ENCODE assay signal across 2 cellular contexts in the genomic region with DNA sequence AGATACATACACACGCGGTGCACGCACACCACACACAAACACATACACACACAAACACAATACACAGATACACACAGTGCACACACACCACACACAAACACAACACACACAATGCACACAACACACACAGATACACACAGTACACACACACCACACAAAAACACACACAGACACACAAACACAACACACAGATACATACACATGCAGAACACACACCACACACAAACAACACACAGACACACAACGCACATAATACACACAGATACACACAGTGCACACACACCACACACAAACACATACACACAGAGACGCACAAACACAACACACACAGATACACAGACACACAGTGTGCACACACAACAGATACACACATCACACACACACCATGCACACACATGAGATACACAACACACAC.
TF ChIP-seq lines count a peak whose summit lies in the region.

No MANE protein-coding gene starts in this region.

TF ChIP-seq in HEK293, 187 proteins besides CTCF, POLR2A, EP300 and RAD21 (continued from another document and continues in another):
- TF ChIP-seq, protein P1, sequence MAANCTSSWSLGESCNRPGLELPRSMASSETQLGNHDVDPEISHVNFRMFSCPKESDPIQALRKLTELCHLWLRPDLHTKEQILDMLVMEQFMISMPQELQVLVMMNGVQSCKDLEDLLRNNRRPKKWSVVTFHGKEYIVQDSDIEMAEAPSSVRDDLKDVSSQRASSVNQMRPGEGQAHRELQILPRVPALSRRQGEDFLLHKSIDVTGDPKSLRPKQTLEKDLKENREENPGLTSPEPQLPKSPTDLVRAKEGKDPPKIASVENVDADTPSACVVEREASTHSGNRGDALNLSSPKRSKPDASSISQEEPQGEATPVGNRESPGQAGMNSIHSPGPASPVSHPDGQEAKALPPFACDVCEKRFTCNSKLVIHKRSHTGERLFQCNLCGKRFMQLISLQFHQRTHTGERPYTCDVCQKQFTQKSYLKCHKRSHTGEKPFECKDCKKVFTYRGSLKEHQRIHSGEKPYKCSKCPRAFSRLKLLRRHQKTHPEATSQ (tag by site-specific recombination; IDR thresholded peaks at IDR 0.05): 0 out of 2 replicates have a peak, but pooled peaks have one; percentile 11
- TF ChIP-seq ZNF292 (tag by site-specific recombination; IDR thresholded peaks at IDR 0.05; ENCODE audit: borderline replicate concordance, low read depth) (no peak), ZNF146 (tag by site-specific recombination; IDR thresholded peaks at IDR 0.05) (peak; percentile 44), ZSCAN16 (tag by site-specific recombination; IDR thresholded peaks at IDR 0.05) (no peak), ZNF23 (tag by site-specific recombination; IDR thresholded peaks at IDR 0.05; ENCODE audit: borderline replicate concordance) (no peak), ZNF670 (tag by site-specific recombination; IDR thresholded peaks at IDR 0.05; ENCODE audit: low read depth) (peak; percentile 77; the same call in 1 of the 2 replicates), MEIS1 (CRISPR knock-in tag; IDR thresholded peaks at IDR 0.05; ENCODE audit: borderline replicate concordance) (no peak), SP7 (tag by site-specific recombination; IDR thresholded peaks at IDR 0.05) (no peak; the same call in 1 of the 2 replicates), ZNF274 (IDR thresholded peaks at IDR 0.05; ENCODE audit: low read length) (no peak), ZNF274 (tag by site-specific recombination; IDR thresholded peaks at IDR 0.05; ENCODE audit: borderline replicate concordance) (peak; percentile 57; the same call in 1 of the 2 replicates), ZNF654 (tag by site-specific recombination; IDR thresholded peaks at IDR 0.05; ENCODE audit: low read depth) (no peak), SALL2 (tag by site-specific recombination; IDR thresholded peaks at IDR 0.05; ENCODE audit: borderline replicate concordance) (peak; percentile 90; the same call in 1 of the 2 replicates), ZNF239 (tag by site-specific recombination; IDR thresholded peaks at IDR 0.05) (0 out of 2 replicates have a peak, but pooled peaks have one; percentile 23), ZNF155 (tag by site-specific recombination; IDR thresholded peaks at IDR 0.05) (no peak), YY1 (tag by site-specific recombination; IDR thresholded peaks at IDR 0.05) (no peak), ZNF830 (tag by site-specific recombination; IDR thresholded peaks at IDR 0.05; ENCODE audit: low read depth) (no peak), SCRT2 (tag by site-specific recombination; IDR thresholded peaks at IDR 0.05) (no peak), MZF1 (tag by site-specific recombination; IDR thresholded peaks at IDR 0.05; ENCODE audit: borderline replicate concordance) (no peak), ZNF404 (tag by site-specific recombination; IDR thresholded peaks at IDR 0.05) (no peak), ZNF701 (tag by site-specific recombination; IDR thresholded peaks at IDR 0.05) (no peak), ZNF174 (tag by site-specific recombination; IDR thresholded peaks at IDR 0.05) (no peak), ZBTB26 (tag by site-specific recombination; optimal IDR thresholded peaks at IDR 0.05) (no peak), ZNF473 (tag by site-specific recombination; IDR thresholded peaks at IDR 0.05) (peak; percentile 62; the same call in 1 of the 2 replicates), ZNF792 (tag by site-specific recombination; IDR thresholded peaks at IDR 0.05) (no peak), ZNF132 (tag by site-specific recombination; IDR thresholded peaks at IDR 0.05; ENCODE audit: borderline replicate concordance) (no peak), REPIN1 (tag by site-specific recombination; IDR thresholded peaks at IDR 0.05; ENCODE audit: low read depth) (no peak; the same call in 1 of the 2 replicates), KLF17 (tag by site-specific recombination; IDR thresholded peaks at IDR 0.05) (0 out of 2 replicates have a peak, but pooled peaks have one; percentile 19), ZBTB6 (tag by site-specific recombination; IDR thresholded peaks at IDR 0.05) (no peak; the same call in 1 of the 2 replicates)
- TF ChIP-seq, protein P2, sequence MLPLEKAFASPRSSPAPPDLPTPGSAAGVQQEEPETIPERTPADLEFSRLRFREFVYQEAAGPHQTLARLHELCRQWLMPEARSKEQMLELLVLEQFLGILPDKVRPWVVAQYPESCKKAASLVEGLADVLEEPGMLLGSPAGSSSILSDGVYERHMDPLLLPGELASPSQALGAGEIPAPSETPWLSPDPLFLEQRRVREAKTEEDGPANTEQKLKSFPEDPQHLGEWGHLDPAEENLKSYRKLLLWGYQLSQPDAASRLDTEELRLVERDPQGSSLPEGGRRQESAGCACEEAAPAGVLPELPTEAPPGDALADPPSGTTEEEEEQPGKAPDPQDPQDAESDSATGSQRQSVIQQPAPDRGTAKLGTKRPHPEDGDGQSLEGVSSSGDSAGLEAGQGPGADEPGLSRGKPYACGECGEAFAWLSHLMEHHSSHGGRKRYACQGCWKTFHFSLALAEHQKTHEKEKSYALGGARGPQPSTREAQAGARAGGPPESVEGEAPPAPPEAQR (tag by site-specific recombination; IDR thresholded peaks at IDR 0.05): no peak

TF ChIP-seq in K562, 482 proteins besides CTCF, POLR2A, EP300 and RAD21 (continued from another document and continues in another):
- TF ChIP-seq, protein P3, sequence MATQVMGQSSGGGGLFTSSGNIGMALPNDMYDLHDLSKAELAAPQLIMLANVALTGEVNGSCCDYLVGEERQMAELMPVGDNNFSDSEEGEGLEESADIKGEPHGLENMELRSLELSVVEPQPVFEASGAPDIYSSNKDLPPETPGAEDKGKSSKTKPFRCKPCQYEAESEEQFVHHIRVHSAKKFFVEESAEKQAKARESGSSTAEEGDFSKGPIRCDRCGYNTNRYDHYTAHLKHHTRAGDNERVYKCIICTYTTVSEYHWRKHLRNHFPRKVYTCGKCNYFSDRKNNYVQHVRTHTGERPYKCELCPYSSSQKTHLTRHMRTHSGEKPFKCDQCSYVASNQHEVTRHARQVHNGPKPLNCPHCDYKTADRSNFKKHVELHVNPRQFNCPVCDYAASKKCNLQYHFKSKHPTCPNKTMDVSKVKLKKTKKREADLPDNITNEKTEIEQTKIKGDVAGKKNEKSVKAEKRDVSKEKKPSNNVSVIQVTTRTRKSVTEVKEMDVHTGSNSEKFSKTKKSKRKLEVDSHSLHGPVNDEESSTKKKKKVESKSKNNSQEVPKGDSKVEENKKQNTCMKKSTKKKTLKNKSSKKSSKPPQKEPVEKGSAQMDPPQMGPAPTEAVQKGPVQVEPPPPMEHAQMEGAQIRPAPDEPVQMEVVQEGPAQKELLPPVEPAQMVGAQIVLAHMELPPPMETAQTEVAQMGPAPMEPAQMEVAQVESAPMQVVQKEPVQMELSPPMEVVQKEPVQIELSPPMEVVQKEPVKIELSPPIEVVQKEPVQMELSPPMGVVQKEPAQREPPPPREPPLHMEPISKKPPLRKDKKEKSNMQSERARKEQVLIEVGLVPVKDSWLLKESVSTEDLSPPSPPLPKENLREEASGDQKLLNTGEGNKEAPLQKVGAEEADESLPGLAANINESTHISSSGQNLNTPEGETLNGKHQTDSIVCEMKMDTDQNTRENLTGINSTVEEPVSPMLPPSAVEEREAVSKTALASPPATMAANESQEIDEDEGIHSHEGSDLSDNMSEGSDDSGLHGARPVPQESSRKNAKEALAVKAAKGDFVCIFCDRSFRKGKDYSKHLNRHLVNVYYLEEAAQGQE (CRISPR knock-in tag; IDR thresholded peaks at IDR 0.05; ENCODE audit: low read depth): no peak
- no peak for TF ChIP-seq SIRT6 (IDR thresholded peaks at IDR 0.05; ENCODE audit: low read depth, low read length)
- TF ChIP-seq, protein P4, sequence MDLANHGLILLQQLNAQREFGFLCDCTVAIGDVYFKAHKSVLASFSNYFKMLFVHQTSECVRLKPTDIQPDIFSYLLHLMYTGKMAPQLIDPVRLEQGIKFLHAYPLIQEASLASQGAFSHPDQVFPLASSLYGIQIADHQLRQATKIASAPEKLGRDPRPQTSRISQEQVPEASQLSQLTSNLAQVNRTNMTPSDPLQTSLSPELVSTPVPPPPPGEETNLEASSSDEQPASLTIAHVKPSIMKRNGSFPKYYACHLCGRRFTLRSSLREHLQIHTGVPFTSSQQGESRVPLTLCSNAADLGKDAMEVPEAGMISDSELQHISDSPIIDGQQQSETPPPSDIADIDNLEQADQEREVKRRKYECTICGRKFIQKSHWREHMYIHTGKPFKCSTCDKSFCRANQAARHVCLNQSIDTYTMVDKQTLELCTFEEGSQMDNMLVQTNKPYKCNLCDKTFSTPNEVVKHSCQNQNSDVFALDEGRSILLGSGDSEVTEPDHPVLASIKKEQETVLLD (IDR thresholded peaks at IDR 0.05): peak; percentile 47; the same call in 1 of the 2 replicates
- no peak for TF ChIP-seq SRF (CRISPR knock-in tag; IDR thresholded peaks at IDR 0.05)
- TF ChIP-seq ZNF239 (CRISPR knock-in tag; IDR thresholded peaks at IDR 0.05): no peak
- no peak for TF ChIP-seq ZNF232 (CRISPR knock-in tag; IDR thresholded peaks at IDR 0.05)
- TF ChIP-seq BCL6 (CRISPR knock-in tag; IDR thresholded peaks at IDR 0.05): no peak
- TF ChIP-seq NEUROD1 (IDR thresholded peaks at IDR 0.05; ENCODE audit: borderline replicate concordance, low read depth, low read length, partially characterized antibody): no peak
- no peak for TF ChIP-seq CBX2 (IDR thresholded peaks at IDR 0.05; ENCODE audit: insufficient read depth, low read length, poor library complexity, severe bottlenecking)
- TF ChIP-seq ZNF175 (CRISPR knock-in tag; IDR thresholded peaks at IDR 0.05; ENCODE audit: low read depth): no peak
- TF ChIP-seq ADNP (tag; IDR thresholded peaks at IDR 0.05): peak; percentile 38; the same call in 1 of the 2 replicates
- peak; percentile 78; the same call in 1 of the 2 replicates for TF ChIP-seq SMARCA5 (IDR thresholded peaks at IDR 0.05)
- no peak for TF ChIP-seq TRIM28 (IDR thresholded peaks at IDR 0.05)
- TF ChIP-seq TFE3 (CRISPR knock-in tag; IDR thresholded peaks at IDR 0.05): no peak
- no peak for TF ChIP-seq NCOA1 (IDR thresholded peaks at IDR 0.05; ENCODE audit: low read depth)
- no peak for TF ChIP-seq SRSF9 (IDR thresholded peaks at IDR 0.05; ENCODE audit: borderline replicate concordance, low read depth, low read length)
- TF ChIP-seq HDGF (IDR thresholded peaks at IDR 0.05): 0 out of 2 replicates have a peak, but pooled peaks have one; percentile 21
- TF ChIP-seq RBM17 (IDR thresholded peaks at IDR 0.05; ENCODE audit: borderline replicate concordance, low read depth, low read length): no peak
- 0 out of 2 replicates have a peak, but pooled peaks have one; percentile 11 for TF ChIP-seq DPF2 (IDR thresholded peaks at IDR 0.05)
- no peak for TF ChIP-seq ZNF217 (CRISPR knock-in tag; IDR thresholded peaks at IDR 0.05)
- TF ChIP-seq FOXP1 (CRISPR knock-in tag; IDR thresholded peaks at IDR 0.05): no peak
- TF ChIP-seq MTA3 (IDR thresholded peaks at IDR 0.05; ENCODE audit: borderline replicate concordance): no peak
- TF ChIP-seq TEAD2 (tag; IDR thresholded peaks at IDR 0.05): no peak
- TF ChIP-seq PHF8 (IDR thresholded peaks at IDR 0.05; ENCODE audit: borderline replicate concordance, low read length): no peak
- TF ChIP-seq, protein P5, sequence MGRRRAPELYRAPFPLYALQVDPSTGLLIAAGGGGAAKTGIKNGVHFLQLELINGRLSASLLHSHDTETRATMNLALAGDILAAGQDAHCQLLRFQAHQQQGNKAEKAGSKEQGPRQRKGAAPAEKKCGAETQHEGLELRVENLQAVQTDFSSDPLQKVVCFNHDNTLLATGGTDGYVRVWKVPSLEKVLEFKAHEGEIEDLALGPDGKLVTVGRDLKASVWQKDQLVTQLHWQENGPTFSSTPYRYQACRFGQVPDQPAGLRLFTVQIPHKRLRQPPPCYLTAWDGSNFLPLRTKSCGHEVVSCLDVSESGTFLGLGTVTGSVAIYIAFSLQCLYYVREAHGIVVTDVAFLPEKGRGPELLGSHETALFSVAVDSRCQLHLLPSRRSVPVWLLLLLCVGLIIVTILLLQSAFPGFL (CRISPR knock-in tag; IDR thresholded peaks at IDR 0.05): no peak
- TF ChIP-seq TCF7L2 (IDR thresholded peaks at IDR 0.05; ENCODE audit: low read depth, low read length): no peak
- no peak for TF ChIP-seq ZNF197 (CRISPR knock-in tag; IDR thresholded peaks at IDR 0.05; ENCODE audit: low read depth)
- TF ChIP-seq, protein P6, sequence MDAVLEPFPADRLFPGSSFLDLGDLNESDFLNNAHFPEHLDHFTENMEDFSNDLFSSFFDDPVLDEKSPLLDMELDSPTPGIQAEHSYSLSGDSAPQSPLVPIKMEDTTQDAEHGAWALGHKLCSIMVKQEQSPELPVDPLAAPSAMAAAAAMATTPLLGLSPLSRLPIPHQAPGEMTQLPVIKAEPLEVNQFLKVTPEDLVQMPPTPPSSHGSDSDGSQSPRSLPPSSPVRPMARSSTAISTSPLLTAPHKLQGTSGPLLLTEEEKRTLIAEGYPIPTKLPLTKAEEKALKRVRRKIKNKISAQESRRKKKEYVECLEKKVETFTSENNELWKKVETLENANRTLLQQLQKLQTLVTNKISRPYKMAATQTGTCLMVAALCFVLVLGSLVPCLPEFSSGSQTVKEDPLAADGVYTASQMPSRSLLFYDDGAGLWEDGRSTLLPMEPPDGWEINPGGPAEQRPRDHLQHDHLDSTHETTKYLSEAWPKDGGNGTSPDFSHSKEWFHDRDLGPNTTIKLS (IDR thresholded peaks at IDR 0.05; ENCODE audit: borderline replicate concordance, low read depth): no peak
- peak; percentile 73; the same call in 1 of the 2 replicates for TF ChIP-seq BCOR (IDR thresholded peaks at IDR 0.05)
- no peak for TF ChIP-seq XRCC3 (IDR thresholded peaks at IDR 0.05)
- TF ChIP-seq, protein P7, sequence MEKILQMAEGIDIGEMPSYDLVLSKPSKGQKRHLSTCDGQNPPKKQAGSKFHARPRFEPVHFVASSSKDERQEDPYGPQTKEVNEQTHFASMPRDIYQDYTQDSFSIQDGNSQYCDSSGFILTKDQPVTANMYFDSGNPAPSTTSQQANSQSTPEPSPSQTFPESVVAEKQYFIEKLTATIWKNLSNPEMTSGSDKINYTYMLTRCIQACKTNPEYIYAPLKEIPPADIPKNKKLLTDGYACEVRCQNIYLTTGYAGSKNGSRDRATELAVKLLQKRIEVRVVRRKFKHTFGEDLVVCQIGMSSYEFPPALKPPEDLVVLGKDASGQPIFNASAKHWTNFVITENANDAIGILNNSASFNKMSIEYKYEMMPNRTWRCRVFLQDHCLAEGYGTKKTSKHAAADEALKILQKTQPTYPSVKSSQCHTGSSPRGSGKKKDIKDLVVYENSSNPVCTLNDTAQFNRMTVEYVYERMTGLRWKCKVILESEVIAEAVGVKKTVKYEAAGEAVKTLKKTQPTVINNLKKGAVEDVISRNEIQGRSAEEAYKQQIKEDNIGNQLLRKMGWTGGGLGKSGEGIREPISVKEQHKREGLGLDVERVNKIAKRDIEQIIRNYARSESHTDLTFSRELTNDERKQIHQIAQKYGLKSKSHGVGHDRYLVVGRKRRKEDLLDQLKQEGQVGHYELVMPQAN (IDR thresholded peaks at IDR 0.05; ENCODE audit: borderline replicate concordance): peak; percentile 66
- TF ChIP-seq HNRNPUL1 (IDR thresholded peaks at IDR 0.05; ENCODE audit: low read length): no peak
